ENCODE assay signal across 1 cellular context in the genomic region with DNA sequence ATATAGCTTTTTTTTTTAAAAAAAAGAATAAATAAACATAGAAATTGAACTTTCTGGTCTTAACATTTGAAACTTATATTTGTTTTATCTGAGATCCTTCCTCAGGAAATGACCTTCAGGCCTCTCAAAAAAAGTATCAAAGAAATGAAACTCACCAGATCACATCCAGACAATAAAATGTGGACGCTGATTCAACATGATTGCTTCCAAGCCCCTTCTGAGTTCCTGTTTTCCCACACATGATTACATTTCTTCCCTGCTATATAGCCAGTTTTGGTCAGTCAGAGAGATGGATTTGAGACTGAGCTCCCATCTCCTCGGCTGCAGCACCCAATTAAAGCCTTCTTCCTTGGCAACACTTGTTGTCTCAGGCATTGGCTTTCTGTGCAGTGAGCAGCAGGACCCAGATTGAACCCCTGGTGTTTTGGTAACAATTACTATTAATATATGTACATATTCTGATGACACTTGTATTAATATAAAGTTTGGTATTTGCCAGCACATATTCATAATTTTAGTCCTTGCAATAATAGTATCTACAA.
TF ChIP-seq lines count a peak whose summit lies in the region.

No MANE protein-coding gene starts in this region.

TF ChIP-seq in HepG2, 621 proteins besides CTCF, POLR2A, EP300 and RAD21:
- peak; percentile 99 for TF ChIP-seq ZNF124 (CRISPR knock-in tag; IDR thresholded peaks at IDR 0.05)
- TF ChIP-seq ZNF609 (CRISPR knock-in tag; IDR thresholded peaks at IDR 0.05; ENCODE audit: borderline replicate concordance) = no peak
- TF ChIP-seq RFXAP (CRISPR knock-in tag; IDR thresholded peaks at IDR 0.05; ENCODE audit: borderline replicate concordance) = no peak
- TF ChIP-seq, protein P1, sequence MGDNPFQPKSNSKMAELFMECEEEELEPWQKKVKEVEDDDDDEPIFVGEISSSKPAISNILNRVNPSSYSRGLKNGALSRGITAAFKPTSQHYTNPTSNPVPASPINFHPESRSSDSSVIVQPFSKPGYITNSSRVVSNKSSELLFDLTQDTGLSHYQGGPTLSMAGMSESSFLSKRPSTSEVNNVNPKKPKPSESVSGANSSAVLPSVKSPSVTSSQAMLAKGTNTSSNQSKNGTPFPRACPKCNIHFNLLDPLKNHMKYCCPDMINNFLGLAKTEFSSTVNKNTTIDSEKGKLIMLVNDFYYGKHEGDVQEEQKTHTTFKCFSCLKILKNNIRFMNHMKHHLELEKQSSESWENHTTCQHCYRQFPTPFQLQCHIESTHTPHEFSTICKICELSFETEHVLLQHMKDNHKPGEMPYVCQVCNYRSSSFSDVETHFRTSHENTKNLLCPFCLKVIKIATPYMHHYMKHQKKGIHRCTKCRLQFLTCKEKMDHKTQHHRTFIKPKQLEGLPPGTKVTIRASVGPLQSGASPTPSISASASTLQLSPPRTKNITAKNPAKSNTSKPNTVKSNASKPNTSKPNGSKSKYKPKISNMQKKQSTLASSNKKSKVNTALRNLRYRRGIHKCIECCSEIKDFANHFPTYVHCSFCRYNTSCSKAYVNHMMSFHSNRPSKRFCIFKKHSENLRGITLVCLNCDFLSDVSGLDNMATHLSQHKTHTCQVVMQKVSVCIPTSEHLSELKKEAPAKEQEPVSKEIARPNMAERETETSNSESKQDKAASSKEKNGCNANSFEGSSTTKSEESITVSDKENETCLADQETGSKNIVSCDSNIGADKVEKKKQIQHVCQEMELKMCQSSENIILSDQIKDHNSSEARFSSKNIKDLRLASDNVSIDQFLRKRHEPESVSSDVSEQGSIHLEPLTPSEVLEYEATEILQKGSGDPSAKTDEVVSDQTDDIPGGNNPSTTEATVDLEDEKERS (CRISPR knock-in tag; IDR thresholded peaks at IDR 0.05) = peak; percentile 67; the same call in 1 of the 2 replicates
